1 cellular context compared by ENCODE assay signal in genomic region chr6:136640132-136640915, GRCh38.
TF ChIP-seq lines count a peak whose summit lies in the region.

No MANE protein-coding gene starts in this region.

TF ChIP-seq in HepG2, 621 proteins besides CTCF, POLR2A, EP300 and RAD21 (continued from another document):
- TF ChIP-seq, protein P1, sequence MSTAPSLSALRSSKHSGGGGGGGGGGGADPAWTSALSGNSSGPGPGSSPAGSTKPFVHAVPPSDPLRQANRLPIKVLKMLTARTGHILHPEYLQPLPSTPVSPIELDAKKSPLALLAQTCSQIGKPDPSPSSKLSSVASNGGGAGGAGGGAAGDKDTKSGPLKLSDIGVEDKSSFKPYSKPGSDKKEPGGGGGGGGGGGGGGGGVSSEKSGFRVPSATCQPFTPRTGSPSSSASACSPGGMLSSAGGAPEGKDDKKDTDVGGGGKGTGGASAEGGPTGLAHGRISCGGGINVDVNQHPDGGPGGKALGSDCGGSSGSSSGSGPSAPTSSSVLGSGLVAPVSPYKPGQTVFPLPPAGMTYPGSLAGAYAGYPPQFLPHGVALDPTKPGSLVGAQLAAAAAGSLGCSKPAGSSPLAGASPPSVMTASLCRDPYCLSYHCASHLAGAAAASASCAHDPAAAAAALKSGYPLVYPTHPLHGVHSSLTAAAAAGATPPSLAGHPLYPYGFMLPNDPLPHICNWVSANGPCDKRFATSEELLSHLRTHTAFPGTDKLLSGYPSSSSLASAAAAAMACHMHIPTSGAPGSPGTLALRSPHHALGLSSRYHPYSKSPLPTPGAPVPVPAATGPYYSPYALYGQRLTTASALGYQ (CRISPR knock-in tag; IDR thresholded peaks at IDR 0.05) = no peak
- no peak for TF ChIP-seq KLF16 (CRISPR knock-in tag; IDR thresholded peaks at IDR 0.05)
- TF ChIP-seq ZNF598 (CRISPR knock-in tag; IDR thresholded peaks at IDR 0.05; ENCODE audit: borderline replicate concordance) = no peak
- no peak for TF ChIP-seq ZNF160 (CRISPR knock-in tag; IDR thresholded peaks at IDR 0.05)
- no peak for TF ChIP-seq SNAPC2 (CRISPR knock-in tag; IDR thresholded peaks at IDR 0.05)
- no peak for TF ChIP-seq TRIM24 (CRISPR knock-in tag; IDR thresholded peaks at IDR 0.05)
- no peak for TF ChIP-seq ZNF331 (CRISPR knock-in tag; IDR thresholded peaks at IDR 0.05)
- no peak for TF ChIP-seq NR2F6 (IDR thresholded peaks at IDR 0.05)
- TF ChIP-seq NR2F6 (CRISPR knock-in tag; IDR thresholded peaks at IDR 0.05) = no peak
- TF ChIP-seq KLF13 (CRISPR knock-in tag; IDR thresholded peaks at IDR 0.05) = no peak
- no peak for TF ChIP-seq ZNF839 (CRISPR knock-in tag; IDR thresholded peaks at IDR 0.05; ENCODE audit: borderline replicate concordance)
- TF ChIP-seq, protein P2, sequence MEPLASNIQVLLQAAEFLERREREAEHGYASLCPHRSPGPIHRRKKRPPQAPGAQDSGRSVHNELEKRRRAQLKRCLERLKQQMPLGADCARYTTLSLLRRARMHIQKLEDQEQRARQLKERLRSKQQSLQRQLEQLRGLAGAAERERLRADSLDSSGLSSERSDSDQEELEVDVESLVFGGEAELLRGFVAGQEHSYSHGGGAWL (CRISPR knock-in tag; IDR thresholded peaks at IDR 0.05) = no peak
- no peak for TF ChIP-seq IRX3 (CRISPR knock-in tag; IDR thresholded peaks at IDR 0.05; ENCODE audit: borderline replicate concordance, low read depth)
- TF ChIP-seq, protein P3, sequence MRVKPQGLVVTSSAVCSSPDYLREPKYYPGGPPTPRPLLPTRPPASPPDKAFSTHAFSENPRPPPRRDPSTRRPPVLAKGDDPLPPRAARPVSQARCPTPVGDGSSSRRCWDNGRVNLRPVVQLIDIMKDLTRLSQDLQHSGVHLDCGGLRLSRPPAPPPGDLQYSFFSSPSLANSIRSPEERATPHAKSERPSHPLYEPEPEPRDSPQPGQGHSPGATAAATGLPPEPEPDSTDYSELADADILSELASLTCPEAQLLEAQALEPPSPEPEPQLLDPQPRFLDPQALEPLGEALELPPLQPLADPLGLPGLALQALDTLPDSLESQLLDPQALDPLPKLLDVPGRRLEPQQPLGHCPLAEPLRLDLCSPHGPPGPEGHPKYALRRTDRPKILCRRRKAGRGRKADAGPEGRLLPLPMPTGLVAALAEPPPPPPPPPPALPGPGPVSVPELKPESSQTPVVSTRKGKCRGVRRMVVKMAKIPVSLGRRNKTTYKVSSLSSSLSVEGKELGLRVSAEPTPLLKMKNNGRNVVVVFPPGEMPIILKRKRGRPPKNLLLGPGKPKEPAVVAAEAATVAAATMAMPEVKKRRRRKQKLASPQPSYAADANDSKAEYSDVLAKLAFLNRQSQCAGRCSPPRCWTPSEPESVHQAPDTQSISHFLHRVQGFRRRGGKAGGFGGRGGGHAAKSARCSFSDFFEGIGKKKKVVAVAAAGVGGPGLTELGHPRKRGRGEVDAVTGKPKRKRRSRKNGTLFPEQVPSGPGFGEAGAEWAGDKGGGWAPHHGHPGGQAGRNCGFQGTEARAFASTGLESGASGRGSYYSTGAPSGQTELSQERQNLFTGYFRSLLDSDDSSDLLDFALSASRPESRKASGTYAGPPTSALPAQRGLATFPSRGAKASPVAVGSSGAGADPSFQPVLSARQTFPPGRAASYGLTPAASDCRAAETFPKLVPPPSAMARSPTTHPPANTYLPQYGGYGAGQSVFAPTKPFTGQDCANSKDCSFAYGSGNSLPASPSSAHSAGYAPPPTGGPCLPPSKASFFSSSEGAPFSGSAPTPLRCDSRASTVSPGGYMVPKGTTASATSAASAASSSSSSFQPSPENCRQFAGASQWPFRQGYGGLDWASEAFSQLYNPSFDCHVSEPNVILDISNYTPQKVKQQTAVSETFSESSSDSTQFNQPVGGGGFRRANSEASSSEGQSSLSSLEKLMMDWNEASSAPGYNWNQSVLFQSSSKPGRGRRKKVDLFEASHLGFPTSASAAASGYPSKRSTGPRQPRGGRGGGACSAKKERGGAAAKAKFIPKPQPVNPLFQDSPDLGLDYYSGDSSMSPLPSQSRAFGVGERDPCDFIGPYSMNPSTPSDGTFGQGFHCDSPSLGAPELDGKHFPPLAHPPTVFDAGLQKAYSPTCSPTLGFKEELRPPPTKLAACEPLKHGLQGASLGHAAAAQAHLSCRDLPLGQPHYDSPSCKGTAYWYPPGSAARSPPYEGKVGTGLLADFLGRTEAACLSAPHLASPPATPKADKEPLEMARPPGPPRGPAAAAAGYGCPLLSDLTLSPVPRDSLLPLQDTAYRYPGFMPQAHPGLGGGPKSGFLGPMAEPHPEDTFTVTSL (CRISPR knock-in tag; IDR thresholded peaks at IDR 0.05; ENCODE audit: borderline replicate concordance) = no peak
